22 cellular contexts compared by ENCODE assay signal in genomic region chr7:82080254-82080924, GRCh38.
DNase-seq lines count a peak whose midpoint lies in the region; ATAC-seq and FAIRE-seq lines count a peak whose summit lies in the region.
"Had no signal": no experiment of that assay in that cellular context is flagged by ENCODE, and none has a peak within 500 bp of the region (broad histone marks: within the 10 kb centered on the region; RNA-seq: fewer than 3 reads in every experiment).

No MANE protein-coding gene starts in this region.

- DNase-seq in NCI-H2196 treated with DMSO at 0.1 percent for 48 hours (lab: John Stamatoyannopoulos, UW; ENCODE audit: unreplicated experiment) = no peak
- no peak for DNase-seq in activated gamma-delta T cell (lab: John Stamatoyannopoulos, UW)
- DNase-seq in Ammon's horn (ENCODE audit: low spot score) = no peak
- no peak for DNase-seq in dermis blood vessel endothelial cell
- DNase-seq: activated B cell treated with CpG ODN at 0.5 μM for 24 hours; activated effector memory CD4-positive, alpha-beta T cell treated with Interleukin-2 at 50 U/mL for 16 hours; amniotic stem cell; Caco-2; caudate nucleus; effector CD8-positive, alpha-beta T cell; EL; heart right ventricle; naive thymus-derived CD4-positive, alpha-beta T cell; NCI-H146; NCI-H226; stimulated activated CD4-positive, alpha-beta T cell treated with anti-CD3 and anti-CD28 coated beads, Interleukin-4, amount 100 ng/mL, for 24 hours; stimulated activated CD8-positive, alpha-beta memory T cell treated with anti-CD3 and anti-CD28 coated beads, Interleukin-4, amount 100 ng/mL, for 48 hours; substantia nigra had no signal

- ATAC-seq in GM18502 (IDR thresholded peaks at IDR 0.05; ENCODE audit: poor library complexity, unreplicated experiment) (peak; percentile 54), GM19463 (IDR thresholded peaks at IDR 0.05; ENCODE audit: unreplicated experiment) (peak; percentile 56), HG03196 (IDR thresholded peaks at IDR 0.05; ENCODE audit: unreplicated experiment) (peak; percentile 65)
- ATAC-seq: heart right ventricle; naive thymus-derived CD4-positive, alpha-beta T cell had no signal

- FAIRE-seq in islet of Langerhans (lab: Jason Lieb, UNC) = peak; percentile 62
